In the genomic region with DNA sequence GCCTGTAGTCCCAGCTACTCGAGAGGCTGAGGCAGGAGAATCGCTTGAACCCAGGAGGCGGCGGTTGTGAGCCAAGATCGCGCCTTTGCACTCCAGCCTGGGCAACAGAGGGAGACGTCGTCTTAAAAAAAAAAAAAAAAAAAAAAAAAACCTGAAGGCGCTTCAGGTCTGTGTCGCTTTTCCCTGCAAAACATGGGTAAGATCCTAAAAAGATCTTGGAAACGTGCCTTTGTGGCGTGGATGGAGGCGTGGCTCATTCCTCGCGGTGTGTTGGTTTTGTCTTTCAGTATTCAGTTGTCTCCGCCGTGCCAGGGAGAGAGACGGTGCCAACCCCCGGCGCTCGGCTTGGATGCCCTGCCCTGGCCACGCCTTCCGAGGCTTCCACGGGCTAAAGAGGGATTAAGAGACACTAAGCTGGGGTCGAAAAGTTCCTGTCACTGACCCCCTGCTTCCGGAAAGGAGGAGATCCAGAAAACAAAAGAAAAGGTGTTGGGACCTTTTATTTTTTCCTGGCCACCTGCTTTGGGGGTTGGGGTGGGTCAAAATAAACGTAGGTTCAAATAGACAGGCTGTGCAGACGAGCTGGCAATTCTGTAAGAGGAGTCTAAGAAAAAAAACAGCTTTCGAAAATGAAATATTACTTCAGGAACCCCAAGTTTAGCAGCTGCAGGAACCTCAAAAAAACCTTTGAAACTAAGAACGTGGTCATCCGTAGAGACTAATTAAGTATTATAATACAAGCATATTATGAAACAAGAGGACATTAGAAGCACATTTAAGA, we compare ENCODE assay signal across 8 cellular contexts. TPM values are rescaled to one million over a fixed set of nuclear protein-coding genes. Genes with fewer than 3 reads are reported as not detected.
DNase-seq lines count a peak whose midpoint lies in the region; ATAC-seq and TF ChIP-seq lines count a peak whose summit lies in the region.

No MANE protein-coding gene starts in this region.

- WGBS in iPS DF 6.9 (ENCODE audit: insufficient coverage, insufficient read length) = no CpG with 5 or more reads among the region's 31 CpGs

- H3K9me3 Mint-ChIP-seq in activated naive CD8-positive, alpha-beta T cell treated with anti-CD3 and anti-CD28 coated beads, Interleukin-2, amount 10 ng/mL, durations not matched to agents 7 days and 5 days = no peaks in the 10 kb centered on the region

- H3K27me3 ChIP-seq in Panc1 (ENCODE audit: control insufficient read depth, insufficient read depth, low read length) (no peaks in the 10 kb centered on the region), iPS DF 6.9 (ENCODE audit: control insufficient read depth, insufficient read depth, low read length) (no peaks in the 10 kb centered on the region; the same call in 1 of the 2 replicates), skeletal muscle satellite cell (ENCODE audit: control insufficient read depth, insufficient read depth, low read length) (peaks cover 15% of the 10 kb centered on the region)

- peak overlapping the region; percentile 81 for H3K9ac ChIP-seq in skeletal muscle satellite cell (ENCODE audit: low read depth, low read length)

- no peaks in the 10 kb centered on the region for H3K9me3 ChIP-seq in Panc1 (ENCODE audit: control insufficient read depth, insufficient read depth, low read depth, low read length)
- H3K9me3 ChIP-seq in iPS DF 6.9 (ENCODE audit: control insufficient read depth, insufficient read depth, low read length) = no peaks in the 10 kb centered on the region
- H3K9me3 ChIP-seq in skeletal muscle satellite cell (replicated peaks; ENCODE audit: low read length) = no peaks in the 10 kb centered on the region

- CTCF ChIA-PET in Panc1 (lab: Charles Lee) = interaction anchor here (0.7 kb wide), 1 partner anchor 154 kb away, joined by 5 read pairs; no protein-coding TSS in a partner anchor

- in situ Hi-C loops in Panc1 (cut with HindIII; ENCODE audit: low pct_unique_long_range_greater_than_20kb, low sequenced_read_pairs) = no loop called here

- BruUV-seq in Panc1 (replicated peaks; lab: Mats Ljungman, UMichigan) = TSS peak; percentile 79

- peak; percentile 32 for DNase-seq in Panc1 (ENCODE audit: low read depth, low spot score)
- DNase-seq in activated naive CD8-positive, alpha-beta T cell treated with anti-CD3 and anti-CD28 coated beads, Interleukin-2, amount 10 ng/mL, durations not matched to agents 7 days and 5 days = peak; percentile 42
- DNase-seq in iPS DF 6.9 (ENCODE audit: low read depth, low spot score) = no peak
- no peak for DNase-seq in middle frontal gyrus (ENCODE audit: extremely low spot score, low spot score)
- DNase-seq in MV-4-11 (lab: John Stamatoyannopoulos, UW) = no peak

- ATAC-seq in HG03354 (IDR thresholded peaks at IDR 0.05; ENCODE audit: poor library complexity, severe bottlenecking, unreplicated experiment) = peak; percentile 14
- ATAC-seq in Panc1 = peak; percentile 60
- no peak for ATAC-seq in activated naive CD8-positive, alpha-beta T cell treated with anti-CD3 and anti-CD28 coated beads, Interleukin-2, amount 10 ng/mL, durations not matched to agents 7 days and 5 days (ENCODE audit: low read depth)

- H3K4me3 Mint-ChIP-seq in activated naive CD8-positive, alpha-beta T cell treated with anti-CD3 and anti-CD28 coated beads, Interleukin-2, amount 10 ng/mL, durations not matched to agents 7 days and 5 days = peak overlapping the region; percentile 95

- H3K4me1 ChIP-seq in Panc1 (ENCODE audit: control insufficient read depth, insufficient read depth, low read length) = peaks cover 9% of the 10 kb centered on the region; the same call in 1 of the 2 replicates
- H3K4me1 ChIP-seq in iPS DF 6.9 (ENCODE audit: control insufficient read depth, insufficient read depth, low read length) = no peaks in the 10 kb centered on the region
- peaks cover 12% of the 10 kb centered on the region for H3K4me1 ChIP-seq in skeletal muscle satellite cell (ENCODE audit: control insufficient read depth, insufficient read depth, low read length)

- peaks cover 5% of the 10 kb centered on the region; the same call in 1 of the 2 replicates for H3K36me3 ChIP-seq in Panc1 (ENCODE audit: control insufficient read depth, insufficient read depth, low read length)
- no peaks in the 10 kb centered on the region for H3K36me3 ChIP-seq in iPS DF 6.9 (ENCODE audit: control insufficient read depth, insufficient read depth, low read length)
- no peaks in the 10 kb centered on the region for H3K36me3 ChIP-seq in skeletal muscle satellite cell (ENCODE audit: insufficient read depth, low read length)

- no peaks in the 10 kb centered on the region for H3K36me3 Mint-ChIP-seq in activated naive CD8-positive, alpha-beta T cell treated with anti-CD3 and anti-CD28 coated beads, Interleukin-2, amount 10 ng/mL, durations not matched to agents 7 days and 5 days

- no peak for TF ChIP-seq CTCF in Panc1 (IDR thresholded peaks at IDR 0.05)

- H3K4me3 ChIP-seq in GM08714 (ENCODE audit: low read length) (peak overlapping the region; percentile 85), Panc1 (ENCODE audit: low read depth in 2 of 2, low read length in 2 of 2) (peak overlapping the region; percentile 83 to 91), iPS DF 6.9 (ENCODE audit: low read length) (peak overlapping the region; percentile 75; the same call in 1 of the 2 replicates), skeletal muscle satellite cell (ENCODE audit: low read length) (peak overlapping the region; percentile 96)

- peaks cover 14% of the 10 kb centered on the region for H3K4me1 Mint-ChIP-seq in activated naive CD8-positive, alpha-beta T cell treated with anti-CD3 and anti-CD28 coated beads, Interleukin-2, amount 10 ng/mL, durations not matched to agents 7 days and 5 days

- intact Hi-C loops in Panc1 (cut with micrococcal nuclease; ENCODE audit: unreplicated experiment) = loop anchor here (2.0 to 5.0 kb wide), 2 partner anchors 39 to 62 kb away; no protein-coding TSS in a partner anchor

- POLR2A ChIA-PET in Panc1 (lab: Charles Lee) = interaction anchor here (0.7 kb wide), 1 partner anchor 58 kb away, joined by 3 read pairs; no protein-coding TSS in a partner anchor
- POLR2A ChIA-PET in activated naive CD8-positive, alpha-beta T cell treated with anti-CD3 and anti-CD28 coated beads, Interleukin-2, amount 10 ng/mL, durations not matched to agents 7 days and 5 days (lab: Charles Lee) = no interaction called here

- H3K4me2 ChIP-seq in skeletal muscle satellite cell (ENCODE audit: low read length) = peak overlapping the region; percentile 86

- H3K27ac Mint-ChIP-seq in activated naive CD8-positive, alpha-beta T cell treated with anti-CD3 and anti-CD28 coated beads, Interleukin-2, amount 10 ng/mL, durations not matched to agents 7 days and 5 days = peak overlapping the region; percentile 83

- H3K27me3 Mint-ChIP-seq in activated naive CD8-positive, alpha-beta T cell treated with anti-CD3 and anti-CD28 coated beads, Interleukin-2, amount 10 ng/mL, durations not matched to agents 7 days and 5 days = peaks cover 6% of the 10 kb centered on the region

- peak overlapping the region; percentile 96 for H3K27ac ChIP-seq in Panc1 (ENCODE audit: low read length)
- H3K27ac ChIP-seq in iPS DF 6.9 (ENCODE audit: low read length) = no peak overlapping the region

RNA-seq across cellular contexts. Expression of gene SLC35F2, which starts 1.1 kb away (rescaled TPM):
- total RNA-seq in Panc1 (2021; ENCODE audit: unreplicated experiment) = 89.4 TPM
- 63.3 TPM for polyA plus RNA-seq in Panc1 (2012; ENCODE audit: insufficient read length)
- total RNA-seq in activated naive CD8-positive, alpha-beta T cell treated with anti-CD3 and anti-CD28 coated beads, Interleukin-2, amount 10 ng/mL, durations not matched to agents 7 days and 5 days = 1 to 10 TPM; 4.7 to 5.3 TPM
- 30.7 and 31.5 TPM in 2 replicates for total RNA-seq in skeletal muscle satellite cell (2012; rRNA removed)

Comparison
In these comparisons a context has a peak if more than half of its experiments do, and no peak if none do; other contexts are left out.
1. DNase-seq: peak in Panc1 (single experiment) and activated naive CD8-positive, alpha-beta T cell treated with anti-CD3 and anti-CD28 coated beads, Interleukin-2, amount 10 ng/mL, durations not matched to agents 7 days and 5 days (single experiment); none in iPS DF 6.9 (single experiment), middle frontal gyrus (single experiment) and MV-4-11 (single experiment).
2. RNA of gene SLC35F2, which starts 1.1 kb away (total RNA-seq): 89.4 TPM in Panc1 (single experiment); 4.7 to 5.3 TPM in activated naive CD8-positive, alpha-beta T cell treated with anti-CD3 and anti-CD28 coated beads, Interleukin-2, amount 10 ng/mL, durations not matched to agents 7 days and 5 days; every median in the first group is over 10 times any median in the second.
3. Peak in every context shown above with its lines, with median percentiles within 50 percentile points of each other: H3K4me3 ChIP-seq.